ENCODE assay signal across 15 cellular contexts in the genomic region with DNA sequence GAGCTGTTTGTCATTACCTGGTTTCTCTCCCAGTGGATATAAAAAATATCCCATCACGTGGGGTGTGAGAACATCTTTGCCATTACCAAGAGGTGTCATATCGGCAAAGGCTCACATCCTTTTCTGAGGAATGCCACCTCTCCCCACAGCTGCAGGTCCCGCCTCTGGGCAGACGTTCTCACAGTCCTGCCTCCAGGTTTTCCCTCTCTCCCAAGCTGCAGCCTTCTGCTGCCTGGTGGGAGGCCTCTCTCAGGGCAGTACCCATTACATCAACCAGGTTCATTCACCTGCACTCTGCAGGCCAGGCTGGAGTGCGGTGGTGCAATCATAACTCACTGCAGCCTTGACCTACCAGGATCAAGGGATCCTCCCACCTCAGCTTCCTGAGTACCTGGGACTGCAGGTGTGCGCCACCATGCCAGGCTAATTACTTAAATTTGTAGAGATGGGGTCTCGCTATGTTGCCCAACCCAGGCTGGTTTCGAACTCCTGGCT. TPM values are rescaled to one million over a fixed set of nuclear protein-coding genes. Genes with fewer than 3 reads are reported as not detected.
DNase-seq lines count a peak whose midpoint lies in the region; ATAC-seq and TF ChIP-seq lines count a peak whose summit lies in the region.
"Had no signal": no experiment of that assay in that cellular context is flagged by ENCODE, and none has a peak within 500 bp of the region (broad histone marks: within the 10 kb centered on the region; RNA-seq: fewer than 3 reads in every experiment).

No MANE protein-coding gene starts in this region.

- POLR2A ChIA-PET in activated CD4-positive, alpha-beta T cell treated with anti-CD3 and anti-CD28 coated beads, Interleukin-2, amount 10 ng/mL, durations not matched to agents 7 days and 5 days (lab: Charles Lee) = no interaction called here

- H3K9me3 Mint-ChIP-seq in activated CD4-positive, alpha-beta T cell treated with anti-CD3 and anti-CD28 coated beads, Interleukin-2, amount 10 ng/mL, durations not matched to agents 7 days and 5 days = peaks cover 11% of the 10 kb centered on the region

- in situ Hi-C loops in GM13977 (cut with MboI; ENCODE audit: low pct_unique_long_range_greater_than_20kb, low sequenced_read_pairs, unreplicated experiment) = no loop called here

- H3K4me1 Mint-ChIP-seq in T-helper 17 cell = peaks cover 27% of the 10 kb centered on the region
- H3K4me1 Mint-ChIP-seq in activated CD4-positive, alpha-beta T cell treated with anti-CD3 and anti-CD28 coated beads, Interleukin-2, amount 10 ng/mL, durations not matched to agents 7 days and 5 days = peaks cover 25% of the 10 kb centered on the region

- TF ChIP-seq CTCF in heart left ventricle (IDR thresholded peaks at IDR 0.05) (no peak), GM13977 (IDR thresholded peaks at IDR 0.05; ENCODE audit: extremely low read depth, insufficient read depth, missing control alignments) (no peak)

- CTCF ChIA-PET in activated CD4-positive, alpha-beta T cell treated with anti-CD3 and anti-CD28 coated beads, Interleukin-2, amount 10 ng/mL, durations not matched to agents 7 days and 5 days (lab: Charles Lee) = interaction anchor here (0.6 to 0.9 kb wide), 3 partner anchors 52 to 189 kb away, joined by 3 read pairs; a partner anchor contains a TSS

- WGBS in heart left ventricle, 4 donors = 77 to 83% (median 81%) methylated on average over 8 of the region's 8 CpGs

- H3K9ac ChIP-seq in BLaER1 treated with 17β-estradiol and CSF1 and Interleukin-3, amounts not matched to agents 10 nM and 100 nM = no peak overlapping the region

- ATAC-seq in T-helper 17 cell = no peak
- ATAC-seq in heart left ventricle = no peak

- H3K27ac Mint-ChIP-seq in T-helper 17 cell = peak overlapping the region; percentile 94
- no peak overlapping the region for H3K27ac Mint-ChIP-seq in activated CD4-positive, alpha-beta T cell treated with anti-CD3 and anti-CD28 coated beads, Interleukin-2, amount 10 ng/mL, durations not matched to agents 7 days and 5 days

- peak overlapping the region in 1 of 11 experiments; percentile 27; a peak in 1 of 22 replicates for H3K27ac ChIP-seq in BLaER1 treated with 17β-estradiol and CSF1 and Interleukin-3, amounts not matched to agents 10 nM and 100 nM
- no peak overlapping the region for H3K27ac ChIP-seq in heart left ventricle
- H3K27ac ChIP-seq: testis had no signal

- H3K4me1 ChIP-seq in BLaER1 treated with 17β-estradiol and CSF1 and Interleukin-3, amounts not matched to agents 10 nM and 100 nM = peaks cover 62 to 96% (median 77%) of the 10 kb centered on the region in 10 experiments
- peaks cover 0 to 38% (median 12%) of the 10 kb centered on the region in 12 donors for H3K4me1 ChIP-seq in heart left ventricle
- H3K4me1 ChIP-seq: BE2C had no signal

- peaks cover 0 to 5% (median 0%) of the 10 kb centered on the region in 11 experiments; a peak in 2 of 22 replicates for H3K36me3 ChIP-seq in BLaER1 treated with 17β-estradiol and CSF1 and Interleukin-3, amounts not matched to agents 10 nM and 100 nM
- H3K36me3 ChIP-seq in H7 (replicated peaks; ENCODE audit: control insufficient read depth, insufficient read depth, low read length) = no peaks in the 10 kb centered on the region
- no peaks in the 10 kb centered on the region for H3K36me3 ChIP-seq in heart left ventricle
- H3K36me3 ChIP-seq: BE2C, left lung had no signal

- peaks cover 9 to 15% (median 13%) of the 10 kb centered on the region in 11 experiments for H3K9me3 ChIP-seq in BLaER1 treated with 17β-estradiol and CSF1 and Interleukin-3, amounts not matched to agents 10 nM and 100 nM (replicated peaks in 1 of 11)
- peaks cover 3% of the 10 kb centered on the region for H3K9me3 ChIP-seq in T-helper 17 cell (ENCODE audit: control insufficient read depth, low read length, poor library complexity, severe bottlenecking)
- peaks cover 0 to 10% (median 0%) of the 10 kb centered on the region in 12 donors for H3K9me3 ChIP-seq in heart left ventricle
- H3K9me3 ChIP-seq: BE2C, testis had no signal

- H3K27me3 ChIP-seq in BLaER1 treated with 17β-estradiol and CSF1 and Interleukin-3, amounts not matched to agents 10 nM and 100 nM = peaks cover 0 to 25% (median 0%) of the 10 kb centered on the region in 11 experiments; a peak in 4 of 22 replicates
- no peaks in the 10 kb centered on the region for H3K27me3 ChIP-seq in H7 (ENCODE audit: control insufficient read depth, insufficient read depth, low read length)
- H3K27me3 ChIP-seq in heart left ventricle = no peaks in the 10 kb centered on the region
- H3K27me3 ChIP-seq: BE2C, testis had no signal

- DNase-seq in H7 = peak; percentile 82
- DNase-seq in T-helper 17 cell = no peak
- peak; percentile 83 for DNase-seq in islet precursor cell
- DNase-seq in activated CD4-positive, alpha-beta T cell treated with anti-CD3 and anti-CD28 coated beads, Interleukin-2, amount 10 ng/mL, durations not matched to agents 7 days and 5 days = no peak
- DNase-seq in heart left ventricle = no peak
- DNase-seq in GM13977 (ENCODE audit: low spot score) = no peak
- DNase-seq in head of caudate nucleus = no peak
- DNase-seq: cerebellar nuclear complex, NCI-H1092 treated with DMSO at 0.1 percent for 48 hours had no signal

- H3K4me2 ChIP-seq in BLaER1 treated with 17β-estradiol and CSF1 and Interleukin-3, amounts not matched to agents 10 nM and 100 nM = peak overlapping the region in 7 of 11 experiments; percentile 0 to 77 (median 13); a peak in 8 of 22 replicates

- no peak overlapping the region for H3K4me3 Mint-ChIP-seq in T-helper 17 cell
- H3K4me3 Mint-ChIP-seq in activated CD4-positive, alpha-beta T cell treated with anti-CD3 and anti-CD28 coated beads, Interleukin-2, amount 10 ng/mL, durations not matched to agents 7 days and 5 days = no peak overlapping the region

- H3K4me3 ChIP-seq in BLaER1 treated with 17β-estradiol and CSF1 and Interleukin-3, amounts not matched to agents 10 nM and 100 nM = no peak overlapping the region
- H3K4me3 ChIP-seq in H7 (ENCODE audit: insufficient read depth, low read depth, low read length) (no peak overlapping the region), heart left ventricle (no peak overlapping the region)
- H3K4me3 ChIP-seq: left lung, testis had no signal

- no peaks in the 10 kb centered on the region for H3K27me3 Mint-ChIP-seq in T-helper 17 cell
- H3K27me3 Mint-ChIP-seq in activated CD4-positive, alpha-beta T cell treated with anti-CD3 and anti-CD28 coated beads, Interleukin-2, amount 10 ng/mL, durations not matched to agents 7 days and 5 days = no peaks in the 10 kb centered on the region

- TF ChIP-seq POLR2A in heart left ventricle (IDR thresholded peaks at IDR 0.05) = no peak

- intact Hi-C loops in heart left ventricle (cut with DNase I) = loop anchor here in 1 of 10 donors (5.0 kb wide), 1 partner anchor 41 kb away; no protein-coding TSS in a partner anchor
- intact Hi-C loops in head of caudate nucleus (cut with DNase I) = no loop called here

- H4K20me1 ChIP-seq in BLaER1 treated with 17β-estradiol and CSF1 and Interleukin-3, amounts not matched to agents 10 nM and 100 nM = no peaks in the 10 kb centered on the region

- H3K36me3 Mint-ChIP-seq in T-helper 17 cell (ENCODE audit: low read depth) = peaks cover 7% of the 10 kb centered on the region
- H3K36me3 Mint-ChIP-seq in activated CD4-positive, alpha-beta T cell treated with anti-CD3 and anti-CD28 coated beads, Interleukin-2, amount 10 ng/mL, durations not matched to agents 7 days and 5 days (ENCODE audit: low read depth) = peaks cover 33% of the 10 kb centered on the region

RNA-seq across cellular contexts. Expression of a gene that starts 15.0 kb away (rescaled TPM):
- 0.24 and 0.85 TPM in 2 replicates for total RNA-seq in H7 (2014; rRNA removed; shearing (Covaris generic))
- total RNA-seq in T-helper 17 cell = 1 to 10 TPM; 3.9 to 5.0 TPM
- 1 to 10 TPM; 1.2 to 1.7 TPM for total RNA-seq in activated CD4-positive, alpha-beta T cell treated with anti-CD3 and anti-CD28 coated beads, Interleukin-2, amount 10 ng/mL, durations not matched to agents 7 days and 5 days
- total RNA-seq in heart left ventricle = 10 to 100 TPM in 1 of 9 donors, 1 to 10 TPM in 7, under 1 TPM in 1; 0.19 to 11.0 (median 2.2) TPM
- 1 to 10 TPM in 1 of 2 donors, under 1 TPM in 1; 0.80 to 3.0 TPM for polyA plus RNA-seq in heart left ventricle
- total RNA-seq: glomerular endothelial cell, pulmonary artery endothelial cell had no signal

RNA-seq across cellular contexts. Expression of a gene that starts 20.9 kb away (rescaled TPM):
- 0.10 and 0.15 TPM in 2 replicates for total RNA-seq in H7 (2014; rRNA removed; shearing (Covaris generic))
- total RNA-seq in T-helper 17 cell = 100 to 1,000 TPM in 1 of 2 donors, 10 to 100 TPM in 1; 91.3 to 131 TPM
- total RNA-seq in activated CD4-positive, alpha-beta T cell treated with anti-CD3 and anti-CD28 coated beads, Interleukin-2, amount 10 ng/mL, durations not matched to agents 7 days and 5 days = 100 to 1,000 TPM; 207 to 214 TPM
- 10 to 100 TPM in 2 of 9 donors, 1 to 10 TPM in 7; 1.1 to 26.7 (median 4.0) TPM for total RNA-seq in heart left ventricle
- polyA plus RNA-seq in heart left ventricle = 1 to 10 TPM; 1.0 to 4.5 TPM

RNA-seq across cellular contexts. Expression of a gene that starts 50.4 kb away (rescaled TPM):
- 89.3 and 97.3 TPM in 2 replicates for total RNA-seq in H7 (2014; rRNA removed; shearing (Covaris generic))
- total RNA-seq in T-helper 17 cell (100 to 1,000 TPM; 139 to 177 TPM), heart left ventricle (100 to 1,000 TPM; 289 to 632 (median 497) TPM)
- total RNA-seq in activated CD4-positive, alpha-beta T cell treated with anti-CD3 and anti-CD28 coated beads, Interleukin-2, amount 10 ng/mL, durations not matched to agents 7 days and 5 days = 10 to 100 TPM; 60.8 to 66.0 TPM
- 100 to 1,000 TPM; 203 to 335 TPM for polyA plus RNA-seq in heart left ventricle

RNA-seq across cellular contexts. Expression of a gene that starts 51.9 kb away (rescaled TPM):
- total RNA-seq in H7 (2014; rRNA removed; shearing (Covaris generic)) = 89.7 and 124 TPM in 2 replicates
- total RNA-seq in T-helper 17 cell (100 to 1,000 TPM in 1 of 2 donors, 10 to 100 TPM in 1; 85.3 to 107 TPM), heart left ventricle (10 to 100 TPM; 19.5 to 33.2 (median 27.4) TPM)
- 10 to 100 TPM; 63.0 to 72.6 TPM for total RNA-seq in activated CD4-positive, alpha-beta T cell treated with anti-CD3 and anti-CD28 coated beads, Interleukin-2, amount 10 ng/mL, durations not matched to agents 7 days and 5 days
- 10 to 100 TPM; 13.3 to 20.3 TPM for polyA plus RNA-seq in heart left ventricle

Comparison
In these comparisons a context has a peak if more than half of its experiments do, and no peak if none do; other contexts are left out.
1. DNase-seq: peak in H7 (single experiment) and islet precursor cell (single experiment); none in T-helper 17 cell (0 of 3), activated CD4-positive, alpha-beta T cell treated with anti-CD3 and anti-CD28 coated beads, Interleukin-2, amount 10 ng/mL, durations not matched to agents 7 days and 5 days (single experiment), heart left ventricle (0 of 5), GM13977 (single experiment) and head of caudate nucleus (0 of 42).